In genomic region chrX:55489315-55490009, GRCh38 we compare ENCODE assay signal across 8 cellular contexts. TPM values are rescaled to one million over a fixed set of nuclear protein-coding genes. Genes with fewer than 3 reads are reported as not detected.
DNase-seq lines count a peak whose midpoint lies in the region; ATAC-seq and TF ChIP-seq lines count a peak whose summit lies in the region.

USP51 (minus strand) TSS chrX:55489848; CDS start chrX:55488939, 909 bp downstream.

- H3K9me3 Mint-ChIP-seq in effector memory CD8-positive, alpha-beta T cell, result no peaks in the 10 kb centered on the region

- no peaks in the 10 kb centered on the region for H3K79me2 ChIP-seq in DND-41 (ENCODE audit: insufficient read depth, low read length)

- H3K27me3 Mint-ChIP-seq in effector memory CD8-positive, alpha-beta T cell, result no peaks in the 10 kb centered on the region

- TF ChIP-seq CTCF in DND-41 (IDR thresholded peaks at IDR 0.05; ENCODE audit: borderline replicate concordance, extremely low read depth, low read length, poor library complexity, severe bottlenecking) (peak; percentile 36), WI38 (IDR thresholded peaks at IDR 0.05; ENCODE audit: low read depth, low read length) (no peak)

- H3K4me2 ChIP-seq in DND-41 (ENCODE audit: insufficient read depth, low read length), result peak within 1 kb of the TSS; percentile 64

- H3K9me3 ChIP-seq in DND-41 (ENCODE audit: insufficient read depth, low read length, severe bottlenecking), result no peaks in the 10 kb centered on the region

- ATAC-seq in DND-41 (ENCODE audit: insufficient read depth, low read depth), result peak; percentile 26
- peak; percentile 51 for ATAC-seq in GM19455 (IDR thresholded peaks at IDR 0.05; ENCODE audit: unreplicated experiment)
- ATAC-seq in HG03571 (IDR thresholded peaks at IDR 0.05; ENCODE audit: unreplicated experiment), result peak; percentile 49
- peak; percentile 53 for ATAC-seq in effector memory CD8-positive, alpha-beta T cell (replicated peaks)

- no peaks in the 10 kb centered on the region for H3K27me3 ChIP-seq in DND-41 (ENCODE audit: insufficient read depth, low read length, poor library complexity)

- H3K36me3 ChIP-seq in DND-41 (ENCODE audit: insufficient read depth, low read length), result 0 out of 2 replicates have a peak, but pooled peaks cover 9% of the 10 kb centered on the region

- peak within 1 kb of the TSS; percentile 72 for H2AFZ ChIP-seq in DND-41 (ENCODE audit: low read depth, low read length)

- H3K9ac ChIP-seq in DND-41 (ENCODE audit: low read depth, low read length), result peak within 1 kb of the TSS; percentile 85

- H3K36me3 Mint-ChIP-seq in effector memory CD8-positive, alpha-beta T cell (ENCODE audit: insufficient read depth), result peaks cover 3% of the 10 kb centered on the region

- peaks cover 3 to 6% of the 10 kb centered on the region in 2 donors for H3K4me1 Mint-ChIP-seq in effector memory CD8-positive, alpha-beta T cell (ENCODE audit: low read depth in 2 of 2)

- peak within 1 kb of the TSS; percentile 97 for H3K27ac ChIP-seq in DND-41 (ENCODE audit: low read length)

- H3K4me3 Mint-ChIP-seq in effector memory CD8-positive, alpha-beta T cell, result peak within 1 kb of the TSS; percentile 91 to 92

- H4K20me1 ChIP-seq in DND-41 (ENCODE audit: insufficient read depth, low read length), result no peaks in the 10 kb centered on the region

- H3K4me1 ChIP-seq in DND-41 (ENCODE audit: insufficient read depth, low read length), result peaks cover 28% of the 10 kb centered on the region

- peak within 1 kb of the TSS; percentile 90 to 97 for H3K27ac Mint-ChIP-seq in effector memory CD8-positive, alpha-beta T cell

- DNase-seq in DND-41 (peak; percentile 36), medulla oblongata (ENCODE audit: extremely low spot score) (peak; percentile 60), stromal cell of bone marrow (ENCODE audit: low read depth) (peak; percentile 19), HT-29 (ENCODE audit: low spot score) (no peak)
- peak in 2 of 3 experiments; percentile 1 to 15 for DNase-seq in effector memory CD8-positive, alpha-beta T cell

- H3K4me3 ChIP-seq in DND-41 (ENCODE audit: low read depth in 1 of 2, low read length in 2 of 2) (peak within 1 kb of the TSS; percentile 46 to 71; a peak in 3 of 4 replicates), WI38 (ENCODE audit: low read depth, low read length) (peak within 1 kb of the TSS; percentile 67)

RNA-seq across cellular contexts. Expression of gene USP51, which starts in this region (rescaled TPM):
- total RNA-seq in HT-29 (2014; rRNA removed; shearing (Covaris generic)), result not detected in 2 replicates
